Comparison of ENCODE assay signal across 8 cellular contexts in the genomic region with DNA sequence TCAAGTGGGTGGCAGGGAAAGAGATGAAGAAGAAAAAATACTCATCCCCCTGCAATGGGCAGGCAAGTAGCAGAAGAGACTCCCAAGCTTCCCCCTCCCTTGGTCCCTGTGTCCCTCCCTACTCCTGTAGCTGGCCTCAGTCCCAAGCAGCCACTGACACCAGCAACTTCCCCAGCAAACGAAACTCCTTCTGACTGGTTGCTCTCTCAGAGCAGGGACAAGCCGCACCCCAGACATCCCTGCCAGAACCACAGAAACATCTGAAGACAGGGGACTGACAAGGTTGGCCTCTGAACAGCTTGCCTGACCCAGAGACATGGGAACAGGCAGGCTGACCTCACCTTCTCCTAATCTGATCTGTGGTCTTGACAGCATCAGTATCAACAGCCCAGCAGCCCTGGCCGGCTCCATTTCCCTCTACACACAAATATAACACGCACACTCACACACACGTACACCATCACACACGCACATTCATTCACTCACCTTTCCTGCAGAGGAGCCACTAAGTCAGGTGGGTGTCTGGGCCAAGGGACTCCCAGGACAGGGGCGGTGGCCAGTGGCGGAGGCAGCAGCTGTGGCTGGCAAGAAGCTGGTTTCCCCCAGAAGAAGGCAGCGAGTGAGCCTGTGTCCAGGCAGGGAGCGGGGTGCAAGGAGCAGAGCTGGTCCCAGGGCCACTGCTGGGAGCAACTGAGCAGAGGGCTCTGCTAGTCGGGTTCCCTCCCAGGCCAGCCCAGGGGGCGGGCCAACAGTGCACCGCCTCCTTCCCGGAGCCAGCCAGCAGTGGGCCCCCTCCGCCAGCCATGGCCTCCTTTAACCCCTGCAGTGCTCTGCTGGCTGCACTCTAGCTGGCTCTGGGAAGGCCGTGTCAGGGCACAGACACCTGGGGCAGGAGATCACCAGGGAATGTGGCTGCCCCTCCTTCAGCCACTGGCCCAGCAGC. TPM values are rescaled to one million over a fixed set of nuclear protein-coding genes. Genes with fewer than 3 reads are reported as not detected.
DNase-seq lines count a peak whose midpoint lies in the region; ATAC-seq and TF ChIP-seq lines count a peak whose summit lies in the region.

No MANE protein-coding gene starts in this region.

- peak; percentile 99 for TF ChIP-seq POLR2A in right lobe of liver (IDR thresholded peaks at IDR 0.05)

- peaks cover 0 to 46% (median 20%) of the 10 kb centered on the region in 4 donors for H3K4me1 ChIP-seq in right lobe of liver

- H3K4me3 ChIP-seq in right lobe of liver: peak overlapping the region; percentile 82 to 98 (median 97)

- no peaks in the 10 kb centered on the region for H3K36me3 ChIP-seq in right lobe of liver

- no peaks in the 10 kb centered on the region for H3K9me3 ChIP-seq in right lobe of liver

- WGBS in right lobe of liver (ENCODE audit: insufficient coverage, low coverage, low lambda C conversion rate, missing lambda C conversion rate): 0% methylated on average over 5 of the region's 16 CpGs

- peak overlapping the region; percentile 85 to 97 (median 90) for H3K27ac ChIP-seq in right lobe of liver

- H3K9me3 Mint-ChIP-seq in activated CD4-positive, alpha-beta T cell treated with anti-CD3 and anti-CD28 coated beads for 36 hours (ENCODE audit: low read depth): no peaks in the 10 kb centered on the region
- H3K9me3 Mint-ChIP-seq in dendritic cell treated with granulocyte-macrophage colony-stimulating factor and Interleukin-4, amounts not matched to agents 40 ng/mL and 50 ng/mL, for 4 days: no peaks in the 10 kb centered on the region

- no peaks in the 10 kb centered on the region for H3K27me3 ChIP-seq in right lobe of liver

- no peaks in the 10 kb centered on the region for H3K36me3 Mint-ChIP-seq in activated CD4-positive, alpha-beta T cell treated with anti-CD3 and anti-CD28 coated beads for 36 hours (ENCODE audit: low read depth)
- peaks cover 10% of the 10 kb centered on the region for H3K36me3 Mint-ChIP-seq in dendritic cell treated with granulocyte-macrophage colony-stimulating factor and Interleukin-4, amounts not matched to agents 40 ng/mL and 50 ng/mL, for 4 days (ENCODE audit: low read depth)

- H3K4me1 Mint-ChIP-seq in activated CD4-positive, alpha-beta T cell treated with anti-CD3 and anti-CD28 coated beads for 36 hours: no peaks in the 10 kb centered on the region
- peaks cover 53% of the 10 kb centered on the region for H3K4me1 Mint-ChIP-seq in dendritic cell treated with granulocyte-macrophage colony-stimulating factor and Interleukin-4, amounts not matched to agents 40 ng/mL and 50 ng/mL, for 4 days (ENCODE audit: low read depth)

- H3K27ac Mint-ChIP-seq in activated CD4-positive, alpha-beta T cell treated with anti-CD3 and anti-CD28 coated beads for 36 hours: no peak overlapping the region
- H3K27ac Mint-ChIP-seq in dendritic cell treated with granulocyte-macrophage colony-stimulating factor and Interleukin-4, amounts not matched to agents 40 ng/mL and 50 ng/mL, for 4 days: peak overlapping the region; percentile 66

- TF ChIP-seq CTCF in right lobe of liver (IDR thresholded peaks at IDR 0.05): peak; percentile 11 to 48 (median 35)

- CTCF ChIA-PET in activated CD4-positive, alpha-beta T cell treated with anti-CD3 and anti-CD28 coated beads for 36 hours (lab: Charles Lee): no interaction called here

- intact Hi-C loops in activated CD4-positive, alpha-beta T cell treated with anti-CD3 and anti-CD28 coated beads for 36 hours (cut with DNase I, micrococcal nuclease): no loop called here
- intact Hi-C loops in dendritic cell treated with granulocyte-macrophage colony-stimulating factor and Interleukin-4, amounts not matched to agents 40 ng/mL and 50 ng/mL, for 4 days (cut with micrococcal nuclease): loop anchor here (5.0 kb wide), 1 partner anchor 41 kb away; no protein-coding TSS in a partner anchor
- intact Hi-C loops in right lobe of liver (cut with DNase I): no loop called here

- DNase-seq in activated CD4-positive, alpha-beta T cell treated with anti-CD3 and anti-CD28 coated beads for 36 hours: peak; percentile 30
- DNase-seq in activated CD4-positive, alpha-beta T cell treated with anti-CD3 and anti-CD28 coated beads for 1 hour: no peak
- DNase-seq in NCI-H82 (lab: John Stamatoyannopoulos, UW): peak; percentile 85
- DNase-seq in right lobe of liver: peak; percentile 93 to 96 (median 96)
- DNase-seq in superior temporal gyrus (ENCODE audit: extremely low spot score): peak; percentile 86
- no peak for DNase-seq in activated gamma-delta T cell treated with Interleukin-2 at 50 U/mL for 16 hours

- POLR2A ChIA-PET in activated CD4-positive, alpha-beta T cell treated with anti-CD3 and anti-CD28 coated beads for 36 hours (lab: Charles Lee): no interaction called here

- H3K4me3 Mint-ChIP-seq in activated CD4-positive, alpha-beta T cell treated with anti-CD3 and anti-CD28 coated beads for 36 hours: no peak overlapping the region
- H3K4me3 Mint-ChIP-seq in dendritic cell treated with granulocyte-macrophage colony-stimulating factor and Interleukin-4, amounts not matched to agents 40 ng/mL and 50 ng/mL, for 4 days: peak overlapping the region; percentile 71

- ATAC-seq in activated CD4-positive, alpha-beta T cell treated with anti-CD3 and anti-CD28 coated beads for 36 hours: peak; percentile 68
- ATAC-seq in right lobe of liver (peak; percentile 86 to 95 (median 90)), HG03571 (IDR thresholded peaks at IDR 0.05; ENCODE audit: unreplicated experiment) (no peak)

- H3K27me3 Mint-ChIP-seq in activated CD4-positive, alpha-beta T cell treated with anti-CD3 and anti-CD28 coated beads for 36 hours: peaks cover 22% of the 10 kb centered on the region
- peaks cover 42% of the 10 kb centered on the region for H3K27me3 Mint-ChIP-seq in dendritic cell treated with granulocyte-macrophage colony-stimulating factor and Interleukin-4, amounts not matched to agents 40 ng/mL and 50 ng/mL, for 4 days

RNA-seq across cellular contexts. Expression of a gene that starts 59.1 kb away (rescaled TPM):
- under 1 TPM; 0.64 to 0.88 TPM for total RNA-seq in activated CD4-positive, alpha-beta T cell treated with anti-CD3 and anti-CD28 coated beads for 36 hours
- 100 to 1,000 TPM in 3 of 6 experiments, 10 to 100 TPM in 3; 68.4 to 209 (median 99.2) TPM for total RNA-seq in right lobe of liver

Comparison
In these comparisons a context has a peak if more than half of its experiments do, and no peak if none do; other contexts are left out.
1. DNase-seq: peak in activated CD4-positive, alpha-beta T cell treated with anti-CD3 and anti-CD28 coated beads for 36 hours (single experiment), NCI-H82 (single experiment), right lobe of liver (3 of 3) and superior temporal gyrus (single experiment); none in activated CD4-positive, alpha-beta T cell treated with anti-CD3 and anti-CD28 coated beads for 1 hour (single experiment) and activated gamma-delta T cell treated with Interleukin-2 at 50 U/mL for 16 hours (single experiment).
2. RNA of a gene that starts 59.1 kb away (total RNA-seq): 68.4 to 209 TPM in right lobe of liver; 0.64 to 0.88 TPM in activated CD4-positive, alpha-beta T cell treated with anti-CD3 and anti-CD28 coated beads for 36 hours; every median in the first group is over 10 times any median in the second.